Comparison of ENCODE assay signal across 8 cellular contexts in genomic region chr4:68349361-68350360, GRCh38. TPM values are rescaled to one million over a fixed set of nuclear protein-coding genes. Genes with fewer than 3 reads are reported as not detected.
A peak's percentile ranks its signal among the peaks of the same experiment; 100 is the strongest.
DNase-seq lines count a peak whose midpoint lies in the region; ATAC-seq and TF ChIP-seq lines count a peak whose summit lies in the region.

YTHDC1 (minus strand) TSS chr4:68350090; CDS start chr4:68349753, 337 bp downstream.

- H2AFZ ChIP-seq in mammary epithelial cell (ENCODE audit: low read depth, low read length) = peak within 1 kb of the TSS; percentile 81

- H3K4me1 ChIP-seq in mammary epithelial cell (ENCODE audit: insufficient read depth, low read length) (peaks cover 20% of the 10 kb centered on the region), iPS-20b (ENCODE audit: insufficient read depth, low read length) (peaks cover 12% of the 10 kb centered on the region)

- peaks cover 53% of the 10 kb centered on the region for H3K79me2 ChIP-seq in mammary epithelial cell (ENCODE audit: insufficient read depth, low read length)

- 4% methylated on average over 33 of the region's 79 CpGs for WGBS in mammary epithelial cell (ENCODE audit: low coverage, missing lambda C conversion rate)

- no peaks in the 10 kb centered on the region for H3K27me3 ChIP-seq in WERI-Rb-1 (ENCODE audit: insufficient read depth, low read depth, severe bottlenecking)
- H3K27me3 ChIP-seq in mammary epithelial cell (ENCODE audit: insufficient read depth, low read length) = no peaks in the 10 kb centered on the region
- no peaks in the 10 kb centered on the region for H3K27me3 ChIP-seq in iPS-20b (ENCODE audit: insufficient read depth, low read length)

- DNase-seq in AG04449 (ENCODE audit: low read depth, low spot score) = peak; percentile 67
- DNase-seq in NCI-H2227 (lab: John Stamatoyannopoulos, UW; ENCODE audit: unreplicated experiment) = peak; percentile 95
- DNase-seq in WERI-Rb-1 = peak; percentile 97
- DNase-seq in mammary epithelial cell = peak; percentile 96

- peaks cover 4% of the 10 kb centered on the region for H4K20me1 ChIP-seq in mammary epithelial cell (ENCODE audit: insufficient read depth, low read length)

- TF ChIP-seq CTCF in AG04449 (IDR thresholded peaks at IDR 0.05; ENCODE audit: insufficient read depth, low read length, missing control alignments) (no peak), WERI-Rb-1 (IDR thresholded peaks at IDR 0.05; ENCODE audit: low read depth, low read length) (no peak), mammary epithelial cell (conservative IDR thresholded peaks at IDR 0.05 in 1 of 2, IDR thresholded peaks at IDR 0.05 in 1 of 2; ENCODE audit: extremely low read depth in 1 of 2, insufficient read depth in 1 of 2, low read depth in 1 of 2, low read length in 2 of 2) (peak in 1 of 2 donors; percentile 4)

- in situ Hi-C loops in mammary epithelial cell (cut with MboI; ENCODE audit: low sequenced_read_pairs in 2 of 2) = no loop called here

- H3K36me3 ChIP-seq in WERI-Rb-1 (peaks cover 16% of the 10 kb centered on the region), mammary epithelial cell (ENCODE audit: insufficient read depth, low read length) (peaks cover 2% of the 10 kb centered on the region), iPS-20b (ENCODE audit: insufficient read depth, low read depth, low read length) (peaks cover 14% of the 10 kb centered on the region)

- intact Hi-C loops in mammary epithelial cell (cut with micrococcal nuclease) = loop anchor here (1.0 to 5.0 kb wide), 4 partner anchors 12 to 118 kb away; no protein-coding TSS in a partner anchor

- peak within 1 kb of the TSS; percentile 87 for H3K4me3 ChIP-seq in AG04449 (ENCODE audit: low read depth, low read length)
- peak within 1 kb of the TSS; percentile 74 for H3K4me3 ChIP-seq in WERI-Rb-1 (ENCODE audit: low read depth, low read length)
- H3K4me3 ChIP-seq in mammary epithelial cell (replicated peaks in 1 of 3; ENCODE audit: insufficient read depth in 1 of 3, low read depth in 2 of 3, low read length in 3 of 3) = peak within 1 kb of the TSS; percentile 87 to 97 (median 96)
- H3K4me3 ChIP-seq in iPS-20b (ENCODE audit: low read length) = peak within 1 kb of the TSS; percentile 96
- H3K4me3 ChIP-seq in skin epidermis = peak within 1 kb of the TSS; percentile 68 to 98 (median 84)

- ATAC-seq in GM18873 (IDR thresholded peaks at IDR 0.05; ENCODE audit: low FRiP score, unreplicated experiment) (peak; percentile 95), HG03139 (IDR thresholded peaks at IDR 0.05; ENCODE audit: unreplicated experiment) (peak; percentile 96)

- CTCF ChIA-PET in AG04449 (lab: Yijun Ruan, JAX) (interaction anchor here (3.3 kb wide), 1 partner anchor 27 kb away, joined by 18 read pairs; no protein-coding TSS in a partner anchor), mammary epithelial cell (lab: Charles Lee; ENCODE audit: low non-redundant PET) (no interaction called here)

- H3K9ac ChIP-seq in mammary epithelial cell (ENCODE audit: insufficient read depth, low read length) = peak within 1 kb of the TSS; percentile 100
- peak within 1 kb of the TSS; percentile 99 for H3K9ac ChIP-seq in iPS-20b (ENCODE audit: low read depth, low read length)

- peak within 1 kb of the TSS; percentile 85 for H3K4me2 ChIP-seq in mammary epithelial cell (ENCODE audit: insufficient read depth, low read depth, low read length)

- POLR2A ChIA-PET in AG04449 (lab: Yijun Ruan, JAX) = no interaction called here

- H3K9me3 ChIP-seq in WERI-Rb-1 (ENCODE audit: severe bottlenecking) = no peaks in the 10 kb centered on the region
- no peaks in the 10 kb centered on the region for H3K9me3 ChIP-seq in mammary epithelial cell (replicated peaks; ENCODE audit: insufficient read depth, low read length)
- no peaks in the 10 kb centered on the region for H3K9me3 ChIP-seq in iPS-20b (ENCODE audit: insufficient read depth, low read depth, low read length)

- dilution Hi-C loops in mammary epithelial cell (cut with HindIII; ENCODE audit: low sequenced_read_pairs) = no loop called here

- no TSS peak for BruUV-seq in mammary epithelial cell (replicated peaks; lab: Mats Ljungman, UMichigan)

- H3K27ac ChIP-seq in WERI-Rb-1 (peak within 1 kb of the TSS; percentile 99), mammary epithelial cell (ENCODE audit: insufficient read depth, low read depth, low read length) (peak within 1 kb of the TSS; percentile 96), iPS-20b (ENCODE audit: low read length) (peak within 1 kb of the TSS; percentile 97), skin epidermis (peak within 1 kb of the TSS; percentile 91 to 99 (median 98))

RNA-seq across cellular contexts. Expression of gene YTHDC1, which starts in this region (rescaled TPM):
- 10 to 100 TPM; 34.0 to 88.6 TPM for total RNA-seq in mammary epithelial cell
- polyA plus RNA-seq in mammary epithelial cell = 23.1 TPM
- 109 TPM for polyA minus RNA-seq in mammary epithelial cell

Comparison
In these comparisons a context has a peak if more than half of its experiments do, and no peak if none do; other contexts are left out.
1. Peak in every context shown above with its lines: DNase-seq, ATAC-seq, H3K4me3 ChIP-seq and H3K27ac ChIP-seq.